26 cellular contexts compared by ENCODE assay signal in the genomic region with DNA sequence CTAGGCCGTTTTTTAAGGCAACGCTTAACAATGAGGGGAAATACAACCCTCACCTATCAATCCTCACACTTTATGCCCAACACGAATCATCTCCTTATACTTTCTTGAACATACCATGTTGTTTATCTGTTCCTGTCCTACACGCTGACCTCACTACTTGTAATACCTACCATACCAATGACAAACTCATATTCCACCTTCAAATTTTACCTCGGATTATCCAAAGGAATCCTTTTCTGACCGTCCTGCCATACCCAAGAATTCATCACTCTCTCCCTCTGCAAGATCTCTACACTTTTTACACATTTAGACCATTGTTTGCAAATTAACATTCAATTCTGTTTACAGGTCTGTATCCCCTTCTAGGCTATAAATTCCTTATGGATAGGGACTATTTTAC.
"Had no signal": no experiment of that assay in that cellular context is flagged by ENCODE, and none has a peak within 500 bp of the region (broad histone marks: within the 10 kb centered on the region; RNA-seq: fewer than 3 reads in every experiment).

No MANE protein-coding gene starts in this region.

- ATAC-seq: activated CD8-positive, alpha-beta memory T cell treated with anti-CD3 and anti-CD28 coated beads, Interleukin-2, amount 10 ng/mL, durations not matched to agents 7 days and 5 days; activated CD8-positive, alpha-beta T cell treated with anti-CD3 and anti-CD28 coated beads, Interleukin-2, amount 10 ng/mL, durations not matched to agents 7 days and 5 days; activated T-cell treated with anti-CD3 and anti-CD28 coated beads, Interleukin-2, amount 50 U/mL, for 72 hours; gastrocnemius medialis; left cardiac atrium; left ventricle myocardium superior; naive thymus-derived CD8-positive, alpha-beta T cell; stimulated activated naive B cell treated with anti-CD40 and anti-IgM and Interleukin-4, amounts not matched to agents 10 μg/mL and 1 μg/mL and 100 μg/mL, for 72 hours; WTC11 had no signal

- DNase-seq: activated CD4-positive, alpha-beta T cell treated with anti-CD3 and anti-CD28 coated beads for 1 hour; activated CD4-positive, alpha-beta T cell treated with anti-CD3 and anti-CD28 coated beads, Interleukin-2, amount 10 ng/mL, durations not matched to agents 7 days and 5 days; activated CD8-positive, alpha-beta memory T cell treated with anti-CD3 and anti-CD28 coated beads, Interleukin-2, amount 10 ng/mL, durations not matched to agents 7 days and 5 days; activated CD8-positive, alpha-beta T cell treated with anti-CD3 and anti-CD28 coated beads, Interleukin-2, amount 10 ng/mL, durations not matched to agents 7 days and 5 days; activated naive CD4-positive, alpha-beta T cell; activated T-cell treated with anti-CD3 and anti-CD28 coated beads, Interleukin-2, amount 50 U/mL, for 72 hours; amniotic stem cell; brain microvascular endothelial cell; dorsolateral prefrontal cortex; effector memory CD4-positive, alpha-beta T cell; erythroblast; gastrocnemius medialis; glutamatergic neuron; left cardiac atrium; left ventricle myocardium superior; naive thymus-derived CD8-positive, alpha-beta T cell; occipital lobe; stimulated activated CD4-positive, alpha-beta T cell treated with anti-CD3 and anti-CD28 coated beads, Interleukin-1b, Interleukin-23, amount 100 ng/mL, for 48 hours; stimulated activated CD4-positive, alpha-beta T cell treated with anti-CD3 and anti-CD28 coated beads, Interleukin-4, amount 100 ng/mL, for 4 hours; stimulated activated CD8-positive, alpha-beta memory T cell treated with anti-CD3 and anti-CD28 coated beads, Interleukin-4, amount 100 ng/mL, for 48 hours; stimulated activated naive B cell treated with anti-CD40 and anti-IgM and Interleukin-4, amounts not matched to agents 10 μg/mL and 1 μg/mL and 100 μg/mL, for 72 hours; T-helper 2 cell; testis; uterus had no signal

- H3K27me3 Mint-ChIP-seq: activated CD4-positive, alpha-beta T cell treated with anti-CD3 and anti-CD28 coated beads, Interleukin-2, amount 10 ng/mL, durations not matched to agents 7 days and 5 days; activated CD8-positive, alpha-beta memory T cell treated with anti-CD3 and anti-CD28 coated beads, Interleukin-2, amount 10 ng/mL, durations not matched to agents 7 days and 5 days; naive thymus-derived CD8-positive, alpha-beta T cell; stimulated activated naive B cell treated with anti-CD40 and anti-IgM and Interleukin-4, amounts not matched to agents 10 μg/mL and 1 μg/mL and 100 μg/mL, for 72 hours had no signal

- H3K4me1 Mint-ChIP-seq: activated CD4-positive, alpha-beta T cell treated with anti-CD3 and anti-CD28 coated beads, Interleukin-2, amount 10 ng/mL, durations not matched to agents 7 days and 5 days; activated CD8-positive, alpha-beta memory T cell treated with anti-CD3 and anti-CD28 coated beads, Interleukin-2, amount 10 ng/mL, durations not matched to agents 7 days and 5 days; neural progenitor cell had no signal

- H3K27ac Mint-ChIP-seq: activated CD4-positive, alpha-beta T cell treated with anti-CD3 and anti-CD28 coated beads, Interleukin-2, amount 10 ng/mL, durations not matched to agents 7 days and 5 days; activated CD8-positive, alpha-beta memory T cell treated with anti-CD3 and anti-CD28 coated beads, Interleukin-2, amount 10 ng/mL, durations not matched to agents 7 days and 5 days; activated CD8-positive, alpha-beta T cell treated with anti-CD3 and anti-CD28 coated beads, Interleukin-2, amount 10 ng/mL, durations not matched to agents 7 days and 5 days; activated T-cell treated with anti-CD3 and anti-CD28 coated beads, Interleukin-2, amount 50 U/mL, for 72 hours; neural progenitor cell; stimulated activated naive B cell treated with anti-CD40 and anti-IgM and Interleukin-4, amounts not matched to agents 10 μg/mL and 1 μg/mL and 100 μg/mL, for 72 hours; WTC11 had no signal

- H3K4me3 Mint-ChIP-seq: activated CD4-positive, alpha-beta T cell treated with anti-CD3 and anti-CD28 coated beads, Interleukin-2, amount 10 ng/mL, durations not matched to agents 7 days and 5 days; activated CD8-positive, alpha-beta memory T cell treated with anti-CD3 and anti-CD28 coated beads, Interleukin-2, amount 10 ng/mL, durations not matched to agents 7 days and 5 days; activated CD8-positive, alpha-beta T cell treated with anti-CD3 and anti-CD28 coated beads, Interleukin-2, amount 10 ng/mL, durations not matched to agents 7 days and 5 days; activated T-cell treated with anti-CD3 and anti-CD28 coated beads, Interleukin-2, amount 50 U/mL, for 72 hours; naive thymus-derived CD8-positive, alpha-beta T cell; neural progenitor cell; stimulated activated naive B cell treated with anti-CD40 and anti-IgM and Interleukin-4, amounts not matched to agents 10 μg/mL and 1 μg/mL and 100 μg/mL, for 72 hours; WTC11 had no signal
